In the genomic region with DNA sequence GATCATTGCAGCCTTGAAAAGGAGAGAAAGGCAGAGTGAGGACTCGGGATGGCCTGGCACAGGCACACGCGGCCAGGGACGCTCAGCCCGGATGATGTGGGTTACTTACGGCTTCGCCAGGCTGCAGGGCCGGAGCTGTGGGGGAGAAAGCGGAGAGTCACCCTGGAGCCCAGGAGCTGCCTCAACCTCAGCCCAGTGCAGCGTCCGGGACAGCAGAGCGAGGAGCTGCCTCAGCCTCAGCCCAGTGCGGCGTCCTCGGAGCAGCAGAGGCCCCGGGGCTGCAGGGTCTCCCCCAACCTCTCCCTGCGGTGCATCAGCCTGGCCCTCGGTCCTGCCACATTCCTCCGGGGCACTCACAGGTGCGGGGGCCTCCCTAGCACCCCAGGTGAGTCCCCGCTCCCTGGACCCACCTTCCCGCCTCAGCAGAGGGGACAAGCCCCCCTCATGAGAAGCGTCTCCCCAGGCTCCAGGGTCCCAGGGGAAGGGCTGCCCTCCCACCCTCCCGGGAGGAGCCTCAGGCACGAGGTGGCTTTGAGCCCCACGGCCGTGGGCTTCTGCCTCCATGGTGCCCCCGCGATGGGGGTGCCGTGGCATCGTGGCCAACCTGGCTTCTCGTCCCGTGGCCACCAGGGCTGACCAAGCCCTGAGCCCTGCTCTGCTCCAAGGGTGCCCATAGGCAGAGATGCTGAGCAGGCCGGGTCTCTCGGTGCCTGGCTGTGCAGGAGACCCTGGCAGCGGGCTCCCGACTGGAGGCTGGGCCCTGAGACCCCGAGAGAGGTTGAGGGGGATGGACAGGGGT, we compare ENCODE assay signal across 23 cellular contexts. TPM values are rescaled to one million over a fixed set of nuclear protein-coding genes. Genes with fewer than 3 reads are reported as not detected.
DNase-seq lines count a peak whose midpoint lies in the region; ATAC-seq and TF ChIP-seq lines count a peak whose summit lies in the region.
"Had no signal": no experiment of that assay in that cellular context is flagged by ENCODE, and none has a peak within 500 bp of the region (broad histone marks: within the 10 kb centered on the region; RNA-seq: fewer than 3 reads in every experiment).

No MANE protein-coding gene starts in this region.

- peaks cover 22% of the 10 kb centered on the region for H3K36me3 Mint-ChIP-seq in activated T-cell treated with anti-CD3 and anti-CD28 coated beads, Interleukin-2, amount 50 U/mL, for 24 hours (ENCODE audit: low read depth)
- H3K36me3 Mint-ChIP-seq in activated T-cell treated with anti-CD3 and anti-CD28 coated beads, Interleukin-2, amount 50 U/mL, for 72 hours (ENCODE audit: insufficient read depth in 2 of 2): peaks cover 2% of the 10 kb centered on the region in 2 donors
- peaks cover 2% of the 10 kb centered on the region for H3K36me3 Mint-ChIP-seq in endodermal cell (ENCODE audit: low read depth)

- H3K27me3 Mint-ChIP-seq in activated T-cell treated with anti-CD3 and anti-CD28 coated beads, Interleukin-2, amount 50 U/mL, for 24 hours: no peaks in the 10 kb centered on the region
- H3K27me3 Mint-ChIP-seq in activated T-cell treated with anti-CD3 and anti-CD28 coated beads, Interleukin-2, amount 50 U/mL, for 72 hours (ENCODE audit: low read depth): no peaks in the 10 kb centered on the region
- peaks cover under 1% of the 10 kb centered on the region for H3K27me3 Mint-ChIP-seq in endodermal cell (ENCODE audit: insufficient read depth)
- H3K27me3 Mint-ChIP-seq: activated T-helper 17 cell treated with anti-CD3 and anti-CD28 coated beads, Interleukin-2, amount 50 U/mL, for 72 hours; CD8-positive, alpha-beta memory T cell; T-cell had no signal

- H3K36me3 ChIP-seq in GM06990 (ENCODE audit: control insufficient read depth, insufficient read depth, low read length) (no peaks in the 10 kb centered on the region; the same call in 1 of the 2 replicates), endodermal cell (ENCODE audit: control insufficient read depth, insufficient read depth, low read length) (no peaks in the 10 kb centered on the region)
- H3K36me3 ChIP-seq: brain microvascular endothelial cell had no signal

- TF ChIP-seq CTCF in GM06990 (IDR thresholded peaks at IDR 0.05; ENCODE audit: insufficient read depth, low read length, poor library complexity, severe bottlenecking): no peak
- TF ChIP-seq CTCF in endodermal cell (conservative IDR thresholded peaks at IDR 0.05): no peak

- peak; percentile 30 for DNase-seq in activated T-cell treated with anti-CD3 and anti-CD28 coated beads, Interleukin-2, amount 50 U/mL, for 24 hours
- DNase-seq in activated T-cell treated with anti-CD3 and anti-CD28 coated beads, Interleukin-2, amount 50 U/mL, for 72 hours: no peak
- DNase-seq in GM06990 (ENCODE audit: extremely low read depth, insufficient read length) (peak; percentile 10), endodermal cell (peak; percentile 38), NCI-H1694 (lab: John Stamatoyannopoulos, UW) (no peak), SKM-1 (lab: John Stamatoyannopoulos, UW; ENCODE audit: unreplicated experiment) (no peak)
- DNase-seq in stimulated activated naive CD8-positive, alpha-beta T cell treated with anti-CD3 and anti-CD28 coated beads, Interleukin-15, Interleukin-2, amounts not matched to agents 100 U/mL and 50 U/mL, for 24 hours: peak; percentile 2
- DNase-seq: activated CD4-positive, alpha-beta T cell treated with anti-CD3 and anti-CD28 coated beads, Interleukin-2, amount 10 ng/mL, durations not matched to agents 24 days and 14 days; brain microvascular endothelial cell; foreskin melanocyte; NCI-H1092 treated with DMSO at 0.1 percent for 48 hours; NCI-H2081 treated with DMSO at 0.1 percent for 48 hours; substantia nigra; T-cell had no signal

- H3K27me3 ChIP-seq in GM06990 (replicated peaks; ENCODE audit: control insufficient read depth, insufficient read depth, low read length) (no peaks in the 10 kb centered on the region), endodermal cell (ENCODE audit: control insufficient read depth, insufficient read depth, low read length, poor library complexity, severe bottlenecking) (peaks cover 1% of the 10 kb centered on the region)
- H3K27me3 ChIP-seq: brain microvascular endothelial cell had no signal

- H3K4me1 Mint-ChIP-seq in activated T-cell treated with anti-CD3 and anti-CD28 coated beads, Interleukin-2, amount 50 U/mL, for 24 hours (ENCODE audit: low read depth): peaks cover 5% of the 10 kb centered on the region
- peaks cover 5% of the 10 kb centered on the region for H3K4me1 Mint-ChIP-seq in activated T-cell treated with anti-CD3 and anti-CD28 coated beads, Interleukin-2, amount 50 U/mL, for 72 hours (ENCODE audit: low read depth)
- H3K4me1 Mint-ChIP-seq in endodermal cell: no peaks in the 10 kb centered on the region
- H3K4me1 Mint-ChIP-seq: activated CD4-positive, alpha-beta T cell treated with anti-CD3 and anti-CD28 coated beads, Interleukin-2, amount 10 ng/mL, durations not matched to agents 24 days and 14 days; activated T-helper 17 cell treated with anti-CD3 and anti-CD28 coated beads, Interleukin-2, amount 50 U/mL, for 72 hours had no signal

- no peak overlapping the region for H3K9ac ChIP-seq in endodermal cell (ENCODE audit: extremely low read depth, low read length, poor library complexity, severe bottlenecking)

- 93 to 96% methylated on average over 17 to 38 of the region's 38 CpGs for WGBS in endodermal cell (ENCODE audit: insufficient coverage in 1 of 2, insufficient read length in 1 of 2), 2 experiments

- no peak overlapping the region for H3K27ac Mint-ChIP-seq in activated T-cell treated with anti-CD3 and anti-CD28 coated beads, Interleukin-2, amount 50 U/mL, for 24 hours
- no peak overlapping the region for H3K27ac Mint-ChIP-seq in activated T-cell treated with anti-CD3 and anti-CD28 coated beads, Interleukin-2, amount 50 U/mL, for 72 hours
- H3K27ac Mint-ChIP-seq in endodermal cell: no peak overlapping the region
- H3K27ac Mint-ChIP-seq: activated CD4-positive, alpha-beta T cell treated with anti-CD3 and anti-CD28 coated beads, Interleukin-2, amount 10 ng/mL, durations not matched to agents 24 days and 14 days; activated T-helper 17 cell treated with anti-CD3 and anti-CD28 coated beads, Interleukin-2, amount 50 U/mL, for 72 hours; mesothelial cell of epicardium; T-cell had no signal

- H3K4me3 ChIP-seq in GM06990 (replicated peaks; ENCODE audit: low read depth, low read length) (no peak overlapping the region), endodermal cell (ENCODE audit: low read length) (no peak overlapping the region)

- H3K4me3 Mint-ChIP-seq in activated T-cell treated with anti-CD3 and anti-CD28 coated beads, Interleukin-2, amount 50 U/mL, for 24 hours: no peak overlapping the region
- no peak overlapping the region for H3K4me3 Mint-ChIP-seq in activated T-cell treated with anti-CD3 and anti-CD28 coated beads, Interleukin-2, amount 50 U/mL, for 72 hours
- H3K4me3 Mint-ChIP-seq in endodermal cell: no peak overlapping the region
- H3K4me3 Mint-ChIP-seq: activated CD4-positive, alpha-beta T cell treated with anti-CD3 and anti-CD28 coated beads, Interleukin-2, amount 10 ng/mL, durations not matched to agents 24 days and 14 days; activated T-helper 17 cell treated with anti-CD3 and anti-CD28 coated beads, Interleukin-2, amount 50 U/mL, for 72 hours; CD8-positive, alpha-beta memory T cell; mesothelial cell of epicardium; T-cell had no signal

- H3K9me3 ChIP-seq in endodermal cell (ENCODE audit: control insufficient read depth, low read length): no peaks in the 10 kb centered on the region

- ATAC-seq in activated T-cell treated with anti-CD3 and anti-CD28 coated beads, Interleukin-2, amount 50 U/mL, for 72 hours (replicated peaks in 1 of 2): no peak
- ATAC-seq in stimulated activated naive CD8-positive, alpha-beta T cell treated with anti-CD3 and anti-CD28 coated beads, Interleukin-15, Interleukin-2, amounts not matched to agents 100 U/mL and 50 U/mL, for 24 hours: no peak
- ATAC-seq in HG03135 (IDR thresholded peaks at IDR 0.05; ENCODE audit: unreplicated experiment): no peak
- ATAC-seq: activated T-helper 17 cell treated with anti-CD3 and anti-CD28 coated beads, Interleukin-2, amount 50 U/mL, for 72 hours; left colon; T-cell had no signal

- peaks cover 5% of the 10 kb centered on the region for H3K4me1 ChIP-seq in endodermal cell (ENCODE audit: control insufficient read depth, insufficient read depth, low read length)

- no peak overlapping the region for H3K27ac ChIP-seq in endodermal cell (ENCODE audit: low read depth, low read length)
- H3K27ac ChIP-seq: brain microvascular endothelial cell had no signal

- H3K9me3 Mint-ChIP-seq in activated T-cell treated with anti-CD3 and anti-CD28 coated beads, Interleukin-2, amount 50 U/mL, for 24 hours: no peaks in the 10 kb centered on the region
- no peaks in the 10 kb centered on the region for H3K9me3 Mint-ChIP-seq in activated T-cell treated with anti-CD3 and anti-CD28 coated beads, Interleukin-2, amount 50 U/mL, for 72 hours
- no peaks in the 10 kb centered on the region for H3K9me3 Mint-ChIP-seq in endodermal cell
- H3K9me3 Mint-ChIP-seq: activated CD4-positive, alpha-beta T cell treated with anti-CD3 and anti-CD28 coated beads, Interleukin-2, amount 10 ng/mL, durations not matched to agents 24 days and 14 days; activated T-helper 17 cell treated with anti-CD3 and anti-CD28 coated beads, Interleukin-2, amount 50 U/mL, for 72 hours; CD8-positive, alpha-beta memory T cell; mesothelial cell of epicardium; T-cell had no signal

RNA-seq across cellular contexts. Expression of gene RNF223, which starts 10.5 kb away (rescaled TPM):
- under 1 TPM in 1 of 2 donors, not detected in 1; 0.12 TPM for total RNA-seq in activated T-cell treated with anti-CD3 and anti-CD28 coated beads, Interleukin-2, amount 50 U/mL, for 72 hours
- not detected for total RNA-seq in endodermal cell
- polyA plus RNA-seq in endodermal cell (2013, experiment 1 of 2): not detected
- polyA plus RNA-seq in endodermal cell (2013, experiment 2 of 2): not detected
- total RNA-seq: activated CD4-positive, alpha-beta T cell treated with anti-CD3 and anti-CD28 coated beads, Interleukin-2, amount 10 ng/mL, durations not matched to agents 24 days and 14 days; activated T-helper 17 cell treated with anti-CD3 and anti-CD28 coated beads, Interleukin-2, amount 50 U/mL, for 72 hours; CD8-positive, alpha-beta memory T cell; LHCN-M2; NCI-H460; pulmonary artery endothelial cell; T-cell had no signal
- polyA plus RNA-seq: CD8-positive, alpha-beta memory T cell; neural cell had no signal

RNA-seq across cellular contexts. Expression of gene C1orf159, which starts 31.3 kb away (rescaled TPM):
- 10 to 100 TPM; 18.0 to 18.6 TPM for total RNA-seq in activated T-cell treated with anti-CD3 and anti-CD28 coated beads, Interleukin-2, amount 50 U/mL, for 72 hours
- total RNA-seq in endodermal cell: 10 to 100 TPM; 23.1 to 29.5 TPM
- polyA plus RNA-seq in endodermal cell (2013, experiment 1 of 2): 22.6 TPM
- 22.5 TPM for polyA plus RNA-seq in endodermal cell (2013, experiment 2 of 2)

Comparison
In these comparisons a context has a peak if more than half of its experiments do, and no peak if none do; other contexts are left out.
1. DNase-seq: peak in activated T-cell treated with anti-CD3 and anti-CD28 coated beads, Interleukin-2, amount 50 U/mL, for 24 hours (single experiment), GM06990 (single experiment), endodermal cell (single experiment) and stimulated activated naive CD8-positive, alpha-beta T cell treated with anti-CD3 and anti-CD28 coated beads, Interleukin-15, Interleukin-2, amounts not matched to agents 100 U/mL and 50 U/mL, for 24 hours (single experiment); none in activated T-cell treated with anti-CD3 and anti-CD28 coated beads, Interleukin-2, amount 50 U/mL, for 72 hours (0 of 2), NCI-H1694 (single experiment) and SKM-1 (single experiment).